In the genomic region with DNA sequence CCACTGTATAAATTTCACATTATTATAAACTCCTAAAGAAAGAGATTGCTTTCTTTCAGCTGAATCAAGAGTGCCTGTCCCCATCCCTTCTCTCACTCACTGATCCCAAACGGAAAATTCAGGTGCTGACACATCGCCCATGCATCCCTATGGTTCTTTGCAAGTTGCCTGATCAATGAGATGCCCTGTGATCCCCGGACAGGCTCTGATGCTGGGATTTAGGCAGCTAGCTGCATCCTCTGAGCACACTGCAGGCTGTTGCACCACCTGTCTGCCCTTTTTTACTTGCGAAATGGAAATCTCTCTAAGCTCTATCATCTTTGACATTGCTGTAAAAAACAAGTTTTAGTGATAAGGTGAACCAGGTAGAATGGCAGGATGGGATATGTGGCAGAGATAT, we compare ENCODE assay signal across 1 cellular context.
TF ChIP-seq lines count a peak whose summit lies in the region.

No MANE protein-coding gene starts in this region.

TF ChIP-seq in WTC11, 78 proteins besides CTCF, POLR2A, EP300 and RAD21 (continued from another document):
- TF ChIP-seq, protein P1, sequence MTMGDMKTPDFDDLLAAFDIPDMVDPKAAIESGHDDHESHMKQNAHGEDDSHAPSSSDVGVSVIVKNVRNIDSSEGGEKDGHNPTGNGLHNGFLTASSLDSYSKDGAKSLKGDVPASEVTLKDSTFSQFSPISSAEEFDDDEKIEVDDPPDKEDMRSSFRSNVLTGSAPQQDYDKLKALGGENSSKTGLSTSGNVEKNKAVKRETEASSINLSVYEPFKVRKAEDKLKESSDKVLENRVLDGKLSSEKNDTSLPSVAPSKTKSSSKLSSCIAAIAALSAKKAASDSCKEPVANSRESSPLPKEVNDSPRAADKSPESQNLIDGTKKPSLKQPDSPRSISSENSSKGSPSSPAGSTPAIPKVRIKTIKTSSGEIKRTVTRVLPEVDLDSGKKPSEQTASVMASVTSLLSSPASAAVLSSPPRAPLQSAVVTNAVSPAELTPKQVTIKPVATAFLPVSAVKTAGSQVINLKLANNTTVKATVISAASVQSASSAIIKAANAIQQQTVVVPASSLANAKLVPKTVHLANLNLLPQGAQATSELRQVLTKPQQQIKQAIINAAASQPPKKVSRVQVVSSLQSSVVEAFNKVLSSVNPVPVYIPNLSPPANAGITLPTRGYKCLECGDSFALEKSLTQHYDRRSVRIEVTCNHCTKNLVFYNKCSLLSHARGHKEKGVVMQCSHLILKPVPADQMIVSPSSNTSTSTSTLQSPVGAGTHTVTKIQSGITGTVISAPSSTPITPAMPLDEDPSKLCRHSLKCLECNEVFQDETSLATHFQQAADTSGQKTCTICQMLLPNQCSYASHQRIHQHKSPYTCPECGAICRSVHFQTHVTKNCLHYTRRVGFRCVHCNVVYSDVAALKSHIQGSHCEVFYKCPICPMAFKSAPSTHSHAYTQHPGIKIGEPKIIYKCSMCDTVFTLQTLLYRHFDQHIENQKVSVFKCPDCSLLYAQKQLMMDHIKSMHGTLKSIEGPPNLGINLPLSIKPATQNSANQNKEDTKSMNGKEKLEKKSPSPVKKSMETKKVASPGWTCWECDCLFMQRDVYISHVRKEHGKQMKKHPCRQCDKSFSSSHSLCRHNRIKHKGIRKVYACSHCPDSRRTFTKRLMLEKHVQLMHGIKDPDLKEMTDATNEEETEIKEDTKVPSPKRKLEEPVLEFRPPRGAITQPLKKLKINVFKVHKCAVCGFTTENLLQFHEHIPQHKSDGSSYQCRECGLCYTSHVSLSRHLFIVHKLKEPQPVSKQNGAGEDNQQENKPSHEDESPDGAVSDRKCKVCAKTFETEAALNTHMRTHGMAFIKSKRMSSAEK (CRISPR knock-in tag; IDR thresholded peaks at IDR 0.05; ENCODE audit: borderline replicate concordance) = no peak
- TF ChIP-seq JUN (CRISPR knock-in tag; IDR thresholded peaks at IDR 0.05) = no peak
- TF ChIP-seq EMX1 (CRISPR knock-in tag; IDR thresholded peaks at IDR 0.05) = no peak
- no peak for TF ChIP-seq TEAD4 (CRISPR knock-in tag; IDR thresholded peaks at IDR 0.05)
- TF ChIP-seq RORB (CRISPR knock-in tag; IDR thresholded peaks at IDR 0.05) = no peak
- no peak for TF ChIP-seq FOXJ3 (CRISPR knock-in tag; IDR thresholded peaks at IDR 0.05; ENCODE audit: borderline replicate concordance)
- TF ChIP-seq RELA (CRISPR knock-in tag; IDR thresholded peaks at IDR 0.05; ENCODE audit: borderline replicate concordance) = no peak
- no peak for TF ChIP-seq ESRRA (CRISPR knock-in tag; IDR thresholded peaks at IDR 0.05; ENCODE audit: borderline replicate concordance)
